ENCODE assay signal across 1 cellular context in genomic region chr7:130884437-130885417, GRCh38.
TF ChIP-seq lines count a peak whose summit lies in the region.

No MANE protein-coding gene starts in this region.

TF ChIP-seq in HepG2, 621 proteins besides CTCF, POLR2A, EP300 and RAD21 (continued from another document):
- TF ChIP-seq PBX3 (CRISPR knock-in tag; IDR thresholded peaks at IDR 0.05; ENCODE audit: borderline replicate concordance) = no peak
- peak; percentile 39; the same call in 1 of the 2 replicates for TF ChIP-seq ARID4A (CRISPR knock-in tag; IDR thresholded peaks at IDR 0.05; ENCODE audit: borderline replicate concordance)
- TF ChIP-seq RBFOX2 (IDR thresholded peaks at IDR 0.05; ENCODE audit: low read depth, low read length) = no peak
- no peak for TF ChIP-seq NR2F6 (IDR thresholded peaks at IDR 0.05)
- no peak for TF ChIP-seq NR2F6 (CRISPR knock-in tag; IDR thresholded peaks at IDR 0.05)
- no peak for TF ChIP-seq SKIL (CRISPR knock-in tag; IDR thresholded peaks at IDR 0.05; ENCODE audit: borderline replicate concordance)
